In genomic region chr12:32047357-32047828, GRCh38 we compare ENCODE assay signal across 1 cellular context.
A peak's percentile ranks its signal among the peaks of the same experiment; 100 is the strongest.
TF ChIP-seq lines count a peak whose summit lies in the region.

No MANE protein-coding gene starts in this region.

TF ChIP-seq in K562, 482 proteins besides CTCF, POLR2A, EP300 and RAD21 (continued from another document and continues in another):
- TF ChIP-seq POLR2B (IDR thresholded peaks at IDR 0.05; ENCODE audit: low read depth, partially characterized antibody): no peak
- TF ChIP-seq ZNF282 (CRISPR knock-in tag; IDR thresholded peaks at IDR 0.05): no peak
- peak; percentile 50 for TF ChIP-seq GABPA (tag; conservative IDR thresholded peaks at IDR 0.05; ENCODE audit: low read depth)
- TF ChIP-seq ZNF277 (CRISPR knock-in tag; IDR thresholded peaks at IDR 0.05; ENCODE audit: borderline replicate concordance): no peak
- TF ChIP-seq MTA2 (IDR thresholded peaks at IDR 0.05; ENCODE audit: low read depth): peak; percentile 75
- TF ChIP-seq TRIM24 (IDR thresholded peaks at IDR 0.05): peak; percentile 93 to 94
- TF ChIP-seq POLR3A (IDR thresholded peaks at IDR 0.05; ENCODE audit: borderline replicate concordance, extremely low read depth, insufficient read depth, insufficient read length): peak; percentile 36
- TF ChIP-seq ZNF583 (CRISPR knock-in tag; IDR thresholded peaks at IDR 0.05): no peak
- TF ChIP-seq ZNF184 (CRISPR knock-in tag; IDR thresholded peaks at IDR 0.05): no peak
- TF ChIP-seq FOXK2 (conservative IDR thresholded peaks at IDR 0.05 in 1 of 2, IDR thresholded peaks at IDR 0.05 in 1 of 2; ENCODE audit: low read depth in 2 of 2): no peak
- TF ChIP-seq BRCA1 (IDR thresholded peaks at IDR 0.05): no peak
- TF ChIP-seq BRCA1 (CRISPR knock-in tag; IDR thresholded peaks at IDR 0.05): no peak
- TF ChIP-seq DMBX1 (CRISPR knock-in tag; IDR thresholded peaks at IDR 0.05; ENCODE audit: borderline replicate concordance): peak; percentile 87
- no peak for TF ChIP-seq ZNF398 (CRISPR knock-in tag; IDR thresholded peaks at IDR 0.05)
- TF ChIP-seq PCBP1 (IDR thresholded peaks at IDR 0.05; ENCODE audit: low read depth, low read length, poor library complexity, severe bottlenecking): no peak
- peak; percentile 12 for TF ChIP-seq TAF9B (IDR thresholded peaks at IDR 0.05; ENCODE audit: partially characterized antibody)
- no peak for TF ChIP-seq ZNF263 (CRISPR knock-in tag; IDR thresholded peaks at IDR 0.05; ENCODE audit: borderline replicate concordance)
- no peak for TF ChIP-seq NFXL1 (CRISPR knock-in tag; IDR thresholded peaks at IDR 0.05)
- TF ChIP-seq RFX1 (IDR thresholded peaks at IDR 0.05): no peak
- TF ChIP-seq ZBTB34 (CRISPR knock-in tag; IDR thresholded peaks at IDR 0.05): no peak
- TF ChIP-seq NRF1 (conservative IDR thresholded peaks at IDR 0.05 in 1 of 2, IDR thresholded peaks at IDR 0.05 in 1 of 2): no peak
- TF ChIP-seq, protein P1, sequence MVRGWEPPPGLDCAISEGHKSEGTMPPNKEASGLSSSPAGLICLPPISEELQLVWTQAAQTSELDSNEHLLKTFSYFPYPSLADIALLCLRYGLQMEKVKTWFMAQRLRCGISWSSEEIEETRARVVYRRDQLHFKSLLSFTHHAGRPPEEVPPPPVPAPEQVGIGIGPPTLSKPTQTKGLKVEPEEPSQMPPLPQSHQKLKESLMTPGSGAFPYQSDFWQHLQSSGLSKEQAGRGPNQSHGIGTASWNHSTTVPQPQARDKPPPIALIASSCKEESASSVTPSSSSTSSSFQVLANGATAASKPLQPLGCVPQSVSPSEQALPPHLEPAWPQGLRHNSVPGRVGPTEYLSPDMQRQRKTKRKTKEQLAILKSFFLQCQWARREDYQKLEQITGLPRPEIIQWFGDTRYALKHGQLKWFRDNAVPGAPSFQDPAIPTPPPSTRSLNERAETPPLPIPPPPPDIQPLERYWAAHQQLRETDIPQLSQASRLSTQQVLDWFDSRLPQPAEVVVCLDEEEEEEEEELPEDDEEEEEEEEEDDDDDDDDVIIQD (CRISPR knock-in tag; IDR thresholded peaks at IDR 0.05): no peak
- TF ChIP-seq, protein P2, sequence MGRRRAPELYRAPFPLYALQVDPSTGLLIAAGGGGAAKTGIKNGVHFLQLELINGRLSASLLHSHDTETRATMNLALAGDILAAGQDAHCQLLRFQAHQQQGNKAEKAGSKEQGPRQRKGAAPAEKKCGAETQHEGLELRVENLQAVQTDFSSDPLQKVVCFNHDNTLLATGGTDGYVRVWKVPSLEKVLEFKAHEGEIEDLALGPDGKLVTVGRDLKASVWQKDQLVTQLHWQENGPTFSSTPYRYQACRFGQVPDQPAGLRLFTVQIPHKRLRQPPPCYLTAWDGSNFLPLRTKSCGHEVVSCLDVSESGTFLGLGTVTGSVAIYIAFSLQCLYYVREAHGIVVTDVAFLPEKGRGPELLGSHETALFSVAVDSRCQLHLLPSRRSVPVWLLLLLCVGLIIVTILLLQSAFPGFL (CRISPR knock-in tag; IDR thresholded peaks at IDR 0.05): no peak
- TF ChIP-seq ID3 (CRISPR knock-in tag; IDR thresholded peaks at IDR 0.05): no peak
- TF ChIP-seq ID3 (tag; IDR thresholded peaks at IDR 0.05): peak; percentile 94
- no peak for TF ChIP-seq HNRNPK (IDR thresholded peaks at IDR 0.05; ENCODE audit: low read depth, low read length, poor library complexity, severe bottlenecking)
- no peak for TF ChIP-seq ATF4 (CRISPR knock-in tag; IDR thresholded peaks at IDR 0.05)
- no peak for TF ChIP-seq ZNF707 (CRISPR knock-in tag; conservative IDR thresholded peaks at IDR 0.05)
- no peak for TF ChIP-seq CBX3 (IDR thresholded peaks at IDR 0.05; ENCODE audit: borderline replicate concordance in 1 of 2, low read length in 2 of 2)
- no peak for TF ChIP-seq NR2F6 (CRISPR knock-in tag; IDR thresholded peaks at IDR 0.05)
- TF ChIP-seq CBX8 (IDR thresholded peaks at IDR 0.05; ENCODE audit: borderline replicate concordance, extremely low read depth, low read depth, low read length, poor library complexity, severe bottlenecking): no peak
- TF ChIP-seq XRCC3 (IDR thresholded peaks at IDR 0.05): no peak
- no peak for TF ChIP-seq DLX4 (CRISPR knock-in tag; IDR thresholded peaks at IDR 0.05)
- TF ChIP-seq CBX5 (IDR thresholded peaks at IDR 0.05; ENCODE audit: borderline replicate concordance, low read depth): no peak
- TF ChIP-seq KLF16 (IDR thresholded peaks at IDR 0.05): peak; percentile 84
- no peak for TF ChIP-seq ETS2 (tag; IDR thresholded peaks at IDR 0.05; ENCODE audit: borderline replicate concordance, poor library complexity, severe bottlenecking)
- TF ChIP-seq ZZZ3 (IDR thresholded peaks at IDR 0.05): no peak
- no peak for TF ChIP-seq FOXJ2 (tag; IDR thresholded peaks at IDR 0.05)
- no peak for TF ChIP-seq TCF7L2 (IDR thresholded peaks at IDR 0.05; ENCODE audit: low read depth, low read length)
- no peak for TF ChIP-seq ZNF431 (CRISPR knock-in tag; IDR thresholded peaks at IDR 0.05)
- no peak for TF ChIP-seq ESRRB (CRISPR knock-in tag; IDR thresholded peaks at IDR 0.05; ENCODE audit: borderline replicate concordance)
- TF ChIP-seq, protein P3, sequence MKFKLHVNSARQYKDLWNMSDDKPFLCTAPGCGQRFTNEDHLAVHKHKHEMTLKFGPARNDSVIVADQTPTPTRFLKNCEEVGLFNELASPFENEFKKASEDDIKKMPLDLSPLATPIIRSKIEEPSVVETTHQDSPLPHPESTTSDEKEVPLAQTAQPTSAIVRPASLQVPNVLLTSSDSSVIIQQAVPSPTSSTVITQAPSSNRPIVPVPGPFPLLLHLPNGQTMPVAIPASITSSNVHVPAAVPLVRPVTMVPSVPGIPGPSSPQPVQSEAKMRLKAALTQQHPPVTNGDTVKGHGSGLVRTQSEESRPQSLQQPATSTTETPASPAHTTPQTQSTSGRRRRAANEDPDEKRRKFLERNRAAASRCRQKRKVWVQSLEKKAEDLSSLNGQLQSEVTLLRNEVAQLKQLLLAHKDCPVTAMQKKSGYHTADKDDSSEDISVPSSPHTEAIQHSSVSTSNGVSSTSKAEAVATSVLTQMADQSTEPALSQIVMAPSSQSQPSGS (CRISPR knock-in tag; IDR thresholded peaks at IDR 0.05): no peak
- TF ChIP-seq ZSCAN29 (IDR thresholded peaks at IDR 0.05): no peak
- no peak for TF ChIP-seq DACH1 (IDR thresholded peaks at IDR 0.05; ENCODE audit: partially characterized antibody)
- TF ChIP-seq, protein P4, sequence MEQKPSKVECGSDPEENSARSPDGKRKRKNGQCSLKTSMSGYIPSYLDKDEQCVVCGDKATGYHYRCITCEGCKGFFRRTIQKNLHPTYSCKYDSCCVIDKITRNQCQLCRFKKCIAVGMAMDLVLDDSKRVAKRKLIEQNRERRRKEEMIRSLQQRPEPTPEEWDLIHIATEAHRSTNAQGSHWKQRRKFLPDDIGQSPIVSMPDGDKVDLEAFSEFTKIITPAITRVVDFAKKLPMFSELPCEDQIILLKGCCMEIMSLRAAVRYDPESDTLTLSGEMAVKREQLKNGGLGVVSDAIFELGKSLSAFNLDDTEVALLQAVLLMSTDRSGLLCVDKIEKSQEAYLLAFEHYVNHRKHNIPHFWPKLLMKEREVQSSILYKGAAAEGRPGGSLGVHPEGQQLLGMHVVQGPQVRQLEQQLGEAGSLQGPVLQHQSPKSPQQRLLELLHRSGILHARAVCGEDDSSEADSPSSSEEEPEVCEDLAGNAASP (IDR thresholded peaks at IDR 0.05): no peak
- TF ChIP-seq ZNF766 (CRISPR knock-in tag; conservative IDR thresholded peaks at IDR 0.05): peak; percentile 35; the same call in 1 of the 2 replicates
- TF ChIP-seq SP1 (CRISPR knock-in tag; IDR thresholded peaks at IDR 0.05): no peak
- no peak for TF ChIP-seq SREBF1 (IDR thresholded peaks at IDR 0.05; ENCODE audit: borderline replicate concordance, low read depth, low read length)
- peak; percentile 47 for TF ChIP-seq GATA2 (CRISPR knock-in tag; IDR thresholded peaks at IDR 0.05)
- TF ChIP-seq MAFF (IDR thresholded peaks at IDR 0.05; ENCODE audit: low read length): no peak
- no peak for TF ChIP-seq POU5F1 (IDR thresholded peaks at IDR 0.05; ENCODE audit: borderline replicate concordance, low read depth, low read length, partially characterized antibody)
- peak; percentile 86 for TF ChIP-seq NCOR1 (IDR thresholded peaks at IDR 0.05)
- no peak for TF ChIP-seq CBX2 (IDR thresholded peaks at IDR 0.05; ENCODE audit: insufficient read depth, low read length, poor library complexity, severe bottlenecking)
- no peak for TF ChIP-seq KAT8 (IDR thresholded peaks at IDR 0.05; ENCODE audit: low read depth)
- TF ChIP-seq, protein P5, sequence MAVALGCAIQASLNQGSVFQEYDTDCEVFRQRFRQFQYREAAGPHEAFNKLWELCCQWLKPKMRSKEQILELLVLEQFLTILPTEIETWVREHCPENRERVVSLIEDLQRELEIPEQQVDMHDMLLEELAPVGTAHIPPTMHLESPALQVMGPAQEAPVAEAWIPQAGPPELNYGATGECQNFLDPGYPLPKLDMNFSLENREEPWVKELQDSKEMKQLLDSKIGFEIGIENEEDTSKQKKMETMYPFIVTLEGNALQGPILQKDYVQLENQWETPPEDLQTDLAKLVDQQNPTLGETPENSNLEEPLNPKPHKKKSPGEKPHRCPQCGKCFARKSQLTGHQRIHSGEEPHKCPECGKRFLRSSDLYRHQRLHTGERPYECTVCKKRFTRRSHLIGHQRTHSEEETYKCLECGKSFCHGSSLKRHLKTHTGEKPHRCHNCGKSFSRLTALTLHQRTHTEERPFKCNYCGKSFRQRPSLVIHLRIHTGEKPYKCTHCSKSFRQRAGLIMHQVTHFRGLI (CRISPR knock-in tag; IDR thresholded peaks at IDR 0.05): peak; percentile 58; the same call in 1 of the 2 replicates
- no peak for TF ChIP-seq SETDB1 (IDR thresholded peaks at IDR 0.05; ENCODE audit: low read length)
- TF ChIP-seq FUS (optimal IDR thresholded peaks at IDR 0.05; ENCODE audit: low read depth, low read length): no peak
- TF ChIP-seq, protein P6, sequence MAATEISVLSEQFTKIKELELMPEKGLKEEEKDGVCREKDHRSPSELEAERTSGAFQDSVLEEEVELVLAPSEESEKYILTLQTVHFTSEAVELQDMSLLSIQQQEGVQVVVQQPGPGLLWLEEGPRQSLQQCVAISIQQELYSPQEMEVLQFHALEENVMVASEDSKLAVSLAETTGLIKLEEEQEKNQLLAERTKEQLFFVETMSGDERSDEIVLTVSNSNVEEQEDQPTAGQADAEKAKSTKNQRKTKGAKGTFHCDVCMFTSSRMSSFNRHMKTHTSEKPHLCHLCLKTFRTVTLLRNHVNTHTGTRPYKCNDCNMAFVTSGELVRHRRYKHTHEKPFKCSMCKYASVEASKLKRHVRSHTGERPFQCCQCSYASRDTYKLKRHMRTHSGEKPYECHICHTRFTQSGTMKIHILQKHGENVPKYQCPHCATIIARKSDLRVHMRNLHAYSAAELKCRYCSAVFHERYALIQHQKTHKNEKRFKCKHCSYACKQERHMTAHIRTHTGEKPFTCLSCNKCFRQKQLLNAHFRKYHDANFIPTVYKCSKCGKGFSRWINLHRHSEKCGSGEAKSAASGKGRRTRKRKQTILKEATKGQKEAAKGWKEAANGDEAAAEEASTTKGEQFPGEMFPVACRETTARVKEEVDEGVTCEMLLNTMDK (IDR thresholded peaks at IDR 0.05; ENCODE audit: borderline replicate concordance, insufficient read depth, low read depth, low read length, poor library complexity, severe bottlenecking): no peak
- TF ChIP-seq ZKSCAN8 (CRISPR knock-in tag; IDR thresholded peaks at IDR 0.05): no peak; the same call in 1 of the 2 replicates
- TF ChIP-seq TAF15 (IDR thresholded peaks at IDR 0.05; ENCODE audit: low read depth, low read length): no peak
- TF ChIP-seq SMARCE1 (IDR thresholded peaks at IDR 0.05): peak; percentile 36; the same call in 1 of the 2 replicates
